Comparison of ENCODE assay signal across 9 cellular contexts in the genomic region with DNA sequence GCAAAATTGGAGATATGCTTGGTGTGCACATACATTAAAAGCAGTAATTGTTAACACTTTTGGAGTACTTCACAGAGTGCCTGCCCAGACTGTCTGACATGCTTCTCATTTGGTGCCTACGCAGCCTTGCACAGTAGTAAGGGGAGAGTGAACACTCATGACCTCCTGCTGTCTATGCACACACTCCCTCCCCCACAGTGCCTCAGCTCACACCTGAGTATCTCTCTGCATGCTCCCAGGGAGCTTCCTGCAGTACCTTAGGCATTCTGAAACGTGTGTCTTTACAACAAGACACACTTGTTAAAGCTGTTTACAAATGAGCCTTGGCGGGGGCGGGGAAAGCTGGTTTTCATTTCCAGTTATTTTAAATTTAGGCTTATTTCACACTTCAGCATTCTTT.
DNase-seq lines count a peak whose midpoint lies in the region; ATAC-seq lines count a peak whose summit lies in the region.
"Had no signal": no experiment of that assay in that cellular context is flagged by ENCODE, and none has a peak within 500 bp of the region (broad histone marks: within the 10 kb centered on the region; RNA-seq: fewer than 3 reads in every experiment).

No MANE protein-coding gene starts in this region.

- ATAC-seq in GM19397 (IDR thresholded peaks at IDR 0.05; ENCODE audit: unreplicated experiment): no peak
- no peak for ATAC-seq in GM19328 (IDR thresholded peaks at IDR 0.05; ENCODE audit: unreplicated experiment)
- ATAC-seq in HG02798 (IDR thresholded peaks at IDR 0.05; ENCODE audit: poor library complexity, unreplicated experiment): no peak

- DNase-seq in stimulated activated CD4-positive, alpha-beta T cell treated with anti-CD3 and anti-CD28 coated beads, Interleukin-1b, Interleukin-23, amount 100 ng/mL, for 48 hours: peak; percentile 34
- DNase-seq in stimulated activated CD4-positive, alpha-beta T cell treated with anti-CD3 and anti-CD28 coated beads, Interleukin-12 subunit alpha, Interleukin-12 subunit beta, amount 100 ng/mL, for 4 hours: no peak
- DNase-seq in NCI-H345 treated with DMSO at 0.1 percent for 48 hours (lab: John Stamatoyannopoulos, UW; ENCODE audit: unreplicated experiment) (peak; percentile 50), iPS-NIHi7 (ENCODE audit: extremely low spot score) (peak; percentile 40), UCSD-AML1 (lab: John Stamatoyannopoulos, UW; ENCODE audit: unreplicated experiment) (no peak)
- DNase-seq: T-helper 2 cell had no signal

Comparison
In these comparisons a context has a peak if more than half of its experiments do, and no peak if none do; other contexts are left out.
1. DNase-seq: peak in stimulated activated CD4-positive, alpha-beta T cell treated with anti-CD3 and anti-CD28 coated beads, Interleukin-1b, Interleukin-23, amount 100 ng/mL, for 48 hours (single experiment), NCI-H345 treated with DMSO at 0.1 percent for 48 hours (single experiment) and iPS-NIHi7 (single experiment); none in stimulated activated CD4-positive, alpha-beta T cell treated with anti-CD3 and anti-CD28 coated beads, Interleukin-12 subunit alpha, Interleukin-12 subunit beta, amount 100 ng/mL, for 4 hours (single experiment) and UCSD-AML1 (single experiment).